Comparison of ENCODE assay signal across 8 cellular contexts in genomic region chr16:69566437-69567030, GRCh38. TPM values are rescaled to one million over a fixed set of nuclear protein-coding genes. Genes with fewer than 3 reads are reported as not detected.
A peak's percentile ranks its signal among the peaks of the same experiment; 100 is the strongest.
DNase-seq lines count a peak whose midpoint lies in the region; ATAC-seq and TF ChIP-seq lines count a peak whose summit lies in the region.

No MANE protein-coding gene starts in this region.

- no peaks in the 10 kb centered on the region for H3K27me3 Mint-ChIP-seq in T-cell

- CTCF ChIA-PET in A673 (lab: Charles Lee) = no interaction called here
- CTCF ChIA-PET in T-cell (lab: Charles Lee) = no interaction called here

- POLR2A ChIA-PET in A673 (lab: Charles Lee; ENCODE audit: low non-redundant PET) (no interaction called here), T-cell (lab: Charles Lee) (interaction anchor here (0.7 kb wide), 2 partner anchors 43 to 122 kb away, joined by 3 read pairs; no protein-coding TSS in a partner anchor)

- H3K27me3 ChIP-seq in A673 (replicated peaks; ENCODE audit: insufficient read depth, low read depth, low read length, poor library complexity) (no peaks in the 10 kb centered on the region), layer of hippocampus (ENCODE audit: control insufficient read depth, insufficient read depth, low read length) (no peaks in the 10 kb centered on the region)

- peaks cover 47 to 61% (median 51%) of the 10 kb centered on the region in 3 donors for H3K4me1 Mint-ChIP-seq in T-cell

- TF ChIP-seq CTCF in A673 (conservative IDR thresholded peaks at IDR 0.05; ENCODE audit: low read depth, low read length) = no peak

- intact Hi-C loops in A673 (cut with micrococcal nuclease; ENCODE audit: unreplicated experiment) = no loop called here

- ATAC-seq in GM18502 (IDR thresholded peaks at IDR 0.05; ENCODE audit: poor library complexity, unreplicated experiment) = peak; percentile 17
- peak; percentile 16 for ATAC-seq in HG03139 (IDR thresholded peaks at IDR 0.05; ENCODE audit: unreplicated experiment)
- ATAC-seq in T-cell (replicated peaks in 1 of 4) = peak; percentile 7 to 38 (median 26)

- DNase-seq in A673 (ENCODE audit: low spot score) (peak; percentile 38), T-cell (peak in 6 of 34 experiments; percentile 1 to 17 (median 6)), cerebellar cortex (ENCODE audit: low spot score) (no peak)
- DNase-seq in stimulated activated CD4-positive, alpha-beta T cell treated with anti-CD3 and anti-CD28 coated beads, Interleukin-15, amount 100 ng/mL, for 24 hours = peak; percentile 54

- H3K36me3 ChIP-seq in A673 (ENCODE audit: insufficient read depth, low read length, poor library complexity, severe bottlenecking) = no peaks in the 10 kb centered on the region

- H3K4me1 ChIP-seq in A673 (ENCODE audit: insufficient read depth, low read length, poor library complexity, severe bottlenecking) = peaks cover 38% of the 10 kb centered on the region

- H3K9me3 ChIP-seq in A673 (ENCODE audit: low read depth, low read length, poor library complexity, severe bottlenecking) = no peaks in the 10 kb centered on the region

- peak overlapping the region; percentile 93 to 94 for H3K27ac Mint-ChIP-seq in T-cell

- no peaks in the 10 kb centered on the region for H3K9me3 Mint-ChIP-seq in T-cell

- peak overlapping the region; percentile 94 to 98 (median 98) for H3K4me3 Mint-ChIP-seq in T-cell

- peak overlapping the region; percentile 98 for H3K4me3 ChIP-seq in A673 (ENCODE audit: low read depth, low read length, poor library complexity, severe bottlenecking)

- no TSS peak for BruUV-seq in A673 (replicated peaks; lab: Mats Ljungman, UMichigan)

- H3K36me3 Mint-ChIP-seq in T-cell = no peaks in the 10 kb centered on the region

- peak overlapping the region; percentile 86 for H3K27ac ChIP-seq in A673 (ENCODE audit: low read depth, low read length, poor library complexity, severe bottlenecking)
- peak overlapping the region; percentile 95 for H3K27ac ChIP-seq in cingulate gyrus (ENCODE audit: low read depth, low read length)
- peak overlapping the region; percentile 97 for H3K27ac ChIP-seq in layer of hippocampus (ENCODE audit: low read depth, low read length)

RNA-seq across cellular contexts. Expression of gene NFAT5, which starts 0.8 kb away (rescaled TPM):
- total RNA-seq in A673 (2021) = 32.0 and 34.8 TPM in 2 replicates
- total RNA-seq in T-cell = 10 to 100 TPM; 24.3 to 33.7 (median 27.8) TPM
